In genomic region chr5:154380263-154380662, GRCh38 we compare ENCODE assay signal across 20 cellular contexts.
"Had no signal": no experiment of that assay in that cellular context is flagged by ENCODE, and none has a peak within 500 bp of the region (broad histone marks: within the 10 kb centered on the region; RNA-seq: fewer than 3 reads in every experiment).

No MANE protein-coding gene starts in this region.

- H3K27me3 ChIP-seq: heart right ventricle, pancreas, suprapubic skin, thyroid gland had no signal

- H3K36me3 ChIP-seq: pancreas had no signal

- ATAC-seq: esophagus mucosa, heart right ventricle, left cardiac atrium, pancreas, right cardiac atrium had no signal

- DNase-seq: effector CD4-positive, alpha-beta T cell; endodermal cell; heart right ventricle; immature natural killer cell; kidney; left cardiac atrium; left ventricle myocardium inferior; mesenchymal stem cell; midbrain; occipital lobe; pancreas; right cardiac atrium; small intestine; stimulated activated CD4-positive, alpha-beta T cell treated with anti-CD3 and anti-CD28 coated beads, Interleukin-12 subunit alpha, Interleukin-12 subunit beta, amount 100 ng/mL, for 4 hours; stimulated activated naive CD4-positive, alpha-beta T cell treated with Interleukin-2 at 50 U/mL for 16 hours; thyroid gland had no signal

- H3K4me3 ChIP-seq: coronary artery, heart right ventricle, left ventricle myocardium inferior, lung, pancreas, suprapubic skin, thyroid gland had no signal

- H3K4me1 ChIP-seq: left ventricle myocardium inferior, pancreas, suprapubic skin had no signal

- H3K9me3 ChIP-seq: heart right ventricle, left ventricle myocardium inferior, pancreas, suprapubic skin, thyroid gland had no signal

- H3K27ac ChIP-seq: coronary artery, heart right ventricle, left ventricle myocardium inferior, pancreas, suprapubic skin, thyroid gland had no signal
